23 cellular contexts compared by ENCODE assay signal in the genomic region with DNA sequence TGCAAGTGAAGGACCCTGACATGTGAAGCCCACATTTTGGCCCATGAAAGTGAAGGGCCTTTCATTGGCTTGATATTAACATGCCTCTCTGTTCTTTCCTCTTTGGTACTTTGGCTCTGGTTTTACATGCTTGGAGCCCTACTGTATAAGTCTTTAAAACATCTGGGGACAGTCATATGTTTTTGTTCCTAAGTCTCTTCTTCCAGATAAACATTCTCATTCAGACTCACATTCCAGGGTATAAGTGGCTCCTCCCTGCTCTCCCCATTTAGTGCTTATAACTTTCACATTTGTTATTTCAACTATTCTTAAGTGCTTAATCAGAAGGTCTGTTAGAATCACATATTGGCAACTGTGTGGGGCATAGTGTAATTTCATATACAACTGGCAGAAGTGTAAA.
DNase-seq lines count a peak whose midpoint lies in the region; ATAC-seq and TF ChIP-seq lines count a peak whose summit lies in the region.
"Had no signal": no experiment of that assay in that cellular context is flagged by ENCODE, and none has a peak within 500 bp of the region (broad histone marks: within the 10 kb centered on the region; RNA-seq: fewer than 3 reads in every experiment).

No MANE protein-coding gene starts in this region.

- CTCF ChIA-PET in HEK293 (lab: Yijun Ruan, JAX), result interaction anchor here (0.6 kb wide), 1 partner anchor 77 kb away, joined by 3 read pairs; no protein-coding TSS in a partner anchor

- H3K36me3 ChIP-seq in HEK293 (ENCODE audit: control insufficient read depth in 2 of 2, insufficient read depth in 1 of 2, low read length in 2 of 2), result peaks cover 0 to 2% of the 10 kb centered on the region in 2 experiments; a peak in 1 of 3 replicates
- H3K36me3 ChIP-seq: BLaER1 treated with 17β-estradiol and CSF1 and Interleukin-3, amounts not matched to agents 10 nM and 100 nM had no signal

- peaks cover 38% of the 10 kb centered on the region for H3K4me1 Mint-ChIP-seq in progenitor cell of endocrine pancreas (ENCODE audit: low read depth)
- no peaks in the 10 kb centered on the region for H3K4me1 Mint-ChIP-seq in CD14-positive monocyte
- H3K4me1 Mint-ChIP-seq: B cell; CD4-positive, alpha-beta memory T cell; CD4-positive, CD25-positive, alpha-beta regulatory T cell; CD8-positive, alpha-beta memory T cell had no signal

- intact Hi-C loops in CD14-positive monocyte (cut with micrococcal nuclease), result no loop called here

- peaks cover 14% of the 10 kb centered on the region for H3K9me3 Mint-ChIP-seq in progenitor cell of endocrine pancreas (ENCODE audit: low read depth)
- peaks cover 0 to 10% (median 5%) of the 10 kb centered on the region in 7 donors for H3K9me3 Mint-ChIP-seq in CD14-positive monocyte

- DNase-seq in EH (ENCODE audit: low read depth) (peak; percentile 44), progenitor cell of endocrine pancreas (ENCODE audit: low spot score, unreplicated experiment) (no peak), SKM-1 (lab: John Stamatoyannopoulos, UW; ENCODE audit: unreplicated experiment) (no peak), CD14-positive monocyte (ENCODE audit: low spot score) (no peak)
- DNase-seq: AML-193; CD4-positive, alpha-beta memory T cell; CD4-positive, CD25-positive, alpha-beta regulatory T cell; CD8-positive, alpha-beta memory T cell; COR-L47; DMS 273 treated with DMSO at 0.1 percent for 48 hours; DMS153; DMS53; DMS79; DND-41; GDM1 had no signal

- H3K4me1 ChIP-seq in HEK293 (ENCODE audit: control insufficient read depth, insufficient read depth, low read length), result no peaks in the 10 kb centered on the region
- H3K4me1 ChIP-seq: A549 had no signal

- H3K4me3 ChIP-seq in HEK293 (ENCODE audit: low read depth, low read length), result no peak overlapping the region
- H3K4me3 ChIP-seq: A549; BLaER1 treated with 17β-estradiol and CSF1 and Interleukin-3, amounts not matched to agents 10 nM and 100 nM; GM12878 had no signal

- TF ChIP-seq CTCF in HEK293 (tag by site-specific recombination; IDR thresholded peaks at IDR 0.05) (no peak), progenitor cell of endocrine pancreas (IDR thresholded peaks at IDR 0.05; ENCODE audit: unreplicated experiment) (no peak), CD14-positive monocyte (IDR thresholded peaks at IDR 0.05) (no peak)

- H3K36me3 Mint-ChIP-seq in progenitor cell of endocrine pancreas (ENCODE audit: insufficient read depth) (peaks cover 7% of the 10 kb centered on the region), CD14-positive monocyte (no peaks in the 10 kb centered on the region)
- H3K36me3 Mint-ChIP-seq: CD4-positive, alpha-beta memory T cell; CD4-positive, CD25-positive, alpha-beta regulatory T cell; CD8-positive, alpha-beta memory T cell had no signal

- POLR2A ChIA-PET in HEK293 (lab: Yijun Ruan, JAX), result no interaction called here

- no peaks in the 10 kb centered on the region for H3K27me3 Mint-ChIP-seq in progenitor cell of endocrine pancreas
- peaks cover 0 to 1% (median 0%) of the 10 kb centered on the region in 3 donors for H3K27me3 Mint-ChIP-seq in CD14-positive monocyte (ENCODE audit: low read depth in 3 of 3)
- H3K27me3 Mint-ChIP-seq: B cell; CD4-positive, alpha-beta memory T cell; CD4-positive, CD25-positive, alpha-beta regulatory T cell; CD8-positive, alpha-beta memory T cell had no signal

- H3K27ac ChIP-seq in HEK293 (ENCODE audit: extremely low read depth, low read depth, low read length), result no peak overlapping the region
- H3K27ac ChIP-seq: 22Rv1; A549; BLaER1 treated with 17β-estradiol and CSF1 and Interleukin-3, amounts not matched to agents 10 nM and 100 nM; C4-2B had no signal

- no peaks in the 10 kb centered on the region for H3K9me3 ChIP-seq in HEK293 (ENCODE audit: control insufficient read depth, insufficient read depth, low read depth, low read length)
- H3K9me3 ChIP-seq: A549; BLaER1 treated with 17β-estradiol and CSF1 and Interleukin-3, amounts not matched to agents 10 nM and 100 nM had no signal

- H3K27ac Mint-ChIP-seq in progenitor cell of endocrine pancreas, result peak overlapping the region; percentile 33
- H3K27ac Mint-ChIP-seq in CD14-positive monocyte, result no peak overlapping the region
- H3K27ac Mint-ChIP-seq: B cell; CD4-positive, alpha-beta memory T cell; CD4-positive, CD25-positive, alpha-beta regulatory T cell; CD8-positive, alpha-beta memory T cell had no signal

- H3K4me3 Mint-ChIP-seq in progenitor cell of endocrine pancreas (ENCODE audit: low read depth) (no peak overlapping the region), CD14-positive monocyte (no peak overlapping the region)
- H3K4me3 Mint-ChIP-seq: B cell; CD4-positive, alpha-beta memory T cell; CD4-positive, CD25-positive, alpha-beta regulatory T cell; CD8-positive, alpha-beta memory T cell had no signal

- ATAC-seq in GM18861 (IDR thresholded peaks at IDR 0.05; ENCODE audit: unreplicated experiment), result no peak
- ATAC-seq: A549, GM12878 had no signal

TF ChIP-seq in HEK293, 187 proteins besides CTCF, POLR2A, EP300 and RAD21:
- TF ChIP-seq ZNF585B (tag by site-specific recombination; IDR thresholded peaks at IDR 0.05) (peak; percentile 20; the same call in 1 of the 2 replicates), ZNF529 (tag by site-specific recombination; IDR thresholded peaks at IDR 0.05; ENCODE audit: insufficient replicate concordance) (no peak), ZNF280D (tag by site-specific recombination; IDR thresholded peaks at IDR 0.05) (no peak), ZBTB7A (tag by site-specific recombination; IDR thresholded peaks at IDR 0.05; ENCODE audit: low read depth) (no peak), ZNF510 (tag by site-specific recombination; IDR thresholded peaks at IDR 0.05; ENCODE audit: insufficient replicate concordance) (no peak), ZNF133 (tag by site-specific recombination; IDR thresholded peaks at IDR 0.05) (peak; percentile 77), ZNF266 (tag by site-specific recombination; IDR thresholded peaks at IDR 0.05; ENCODE audit: low read depth) (no peak), ZFP69B (tag by site-specific recombination; IDR thresholded peaks at IDR 0.05) (no peak), MEIS1 (CRISPR knock-in tag; IDR thresholded peaks at IDR 0.05; ENCODE audit: borderline replicate concordance) (no peak)
- TF ChIP-seq, protein P1, sequence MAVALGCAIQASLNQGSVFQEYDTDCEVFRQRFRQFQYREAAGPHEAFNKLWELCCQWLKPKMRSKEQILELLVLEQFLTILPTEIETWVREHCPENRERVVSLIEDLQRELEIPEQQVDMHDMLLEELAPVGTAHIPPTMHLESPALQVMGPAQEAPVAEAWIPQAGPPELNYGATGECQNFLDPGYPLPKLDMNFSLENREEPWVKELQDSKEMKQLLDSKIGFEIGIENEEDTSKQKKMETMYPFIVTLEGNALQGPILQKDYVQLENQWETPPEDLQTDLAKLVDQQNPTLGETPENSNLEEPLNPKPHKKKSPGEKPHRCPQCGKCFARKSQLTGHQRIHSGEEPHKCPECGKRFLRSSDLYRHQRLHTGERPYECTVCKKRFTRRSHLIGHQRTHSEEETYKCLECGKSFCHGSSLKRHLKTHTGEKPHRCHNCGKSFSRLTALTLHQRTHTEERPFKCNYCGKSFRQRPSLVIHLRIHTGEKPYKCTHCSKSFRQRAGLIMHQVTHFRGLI (tag by site-specific recombination; IDR thresholded peaks at IDR 0.05), result no peak
- TF ChIP-seq, protein P2, sequence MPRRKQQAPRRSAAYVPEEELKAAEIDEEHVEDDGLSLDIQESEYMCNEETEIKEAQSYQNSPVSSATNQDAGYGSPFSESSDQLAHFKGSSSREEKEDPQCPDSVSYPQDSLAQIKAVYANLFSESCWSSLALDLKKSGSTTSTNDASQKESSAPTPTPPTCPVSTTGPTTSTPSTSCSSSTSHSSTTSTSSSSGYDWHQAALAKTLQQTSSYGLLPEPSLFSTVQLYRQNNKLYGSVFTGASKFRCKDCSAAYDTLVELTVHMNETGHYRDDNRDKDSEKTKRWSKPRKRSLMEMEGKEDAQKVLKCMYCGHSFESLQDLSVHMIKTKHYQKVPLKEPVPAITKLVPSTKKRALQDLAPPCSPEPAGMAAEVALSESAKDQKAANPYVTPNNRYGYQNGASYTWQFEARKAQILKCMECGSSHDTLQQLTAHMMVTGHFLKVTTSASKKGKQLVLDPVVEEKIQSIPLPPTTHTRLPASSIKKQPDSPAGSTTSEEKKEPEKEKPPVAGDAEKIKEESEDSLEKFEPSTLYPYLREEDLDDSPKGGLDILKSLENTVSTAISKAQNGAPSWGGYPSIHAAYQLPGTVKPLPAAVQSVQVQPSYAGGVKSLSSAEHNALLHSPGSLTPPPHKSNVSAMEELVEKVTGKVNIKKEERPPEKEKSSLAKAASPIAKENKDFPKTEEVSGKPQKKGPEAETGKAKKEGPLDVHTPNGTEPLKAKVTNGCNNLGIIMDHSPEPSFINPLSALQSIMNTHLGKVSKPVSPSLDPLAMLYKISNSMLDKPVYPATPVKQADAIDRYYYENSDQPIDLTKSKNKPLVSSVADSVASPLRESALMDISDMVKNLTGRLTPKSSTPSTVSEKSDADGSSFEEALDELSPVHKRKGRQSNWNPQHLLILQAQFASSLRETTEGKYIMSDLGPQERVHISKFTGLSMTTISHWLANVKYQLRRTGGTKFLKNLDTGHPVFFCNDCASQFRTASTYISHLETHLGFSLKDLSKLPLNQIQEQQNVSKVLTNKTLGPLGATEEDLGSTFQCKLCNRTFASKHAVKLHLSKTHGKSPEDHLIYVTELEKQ (tag by site-specific recombination; IDR thresholded peaks at IDR 0.05; ENCODE audit: borderline replicate concordance), result no peak
